1 cellular context compared by ENCODE assay signal in the genomic region with DNA sequence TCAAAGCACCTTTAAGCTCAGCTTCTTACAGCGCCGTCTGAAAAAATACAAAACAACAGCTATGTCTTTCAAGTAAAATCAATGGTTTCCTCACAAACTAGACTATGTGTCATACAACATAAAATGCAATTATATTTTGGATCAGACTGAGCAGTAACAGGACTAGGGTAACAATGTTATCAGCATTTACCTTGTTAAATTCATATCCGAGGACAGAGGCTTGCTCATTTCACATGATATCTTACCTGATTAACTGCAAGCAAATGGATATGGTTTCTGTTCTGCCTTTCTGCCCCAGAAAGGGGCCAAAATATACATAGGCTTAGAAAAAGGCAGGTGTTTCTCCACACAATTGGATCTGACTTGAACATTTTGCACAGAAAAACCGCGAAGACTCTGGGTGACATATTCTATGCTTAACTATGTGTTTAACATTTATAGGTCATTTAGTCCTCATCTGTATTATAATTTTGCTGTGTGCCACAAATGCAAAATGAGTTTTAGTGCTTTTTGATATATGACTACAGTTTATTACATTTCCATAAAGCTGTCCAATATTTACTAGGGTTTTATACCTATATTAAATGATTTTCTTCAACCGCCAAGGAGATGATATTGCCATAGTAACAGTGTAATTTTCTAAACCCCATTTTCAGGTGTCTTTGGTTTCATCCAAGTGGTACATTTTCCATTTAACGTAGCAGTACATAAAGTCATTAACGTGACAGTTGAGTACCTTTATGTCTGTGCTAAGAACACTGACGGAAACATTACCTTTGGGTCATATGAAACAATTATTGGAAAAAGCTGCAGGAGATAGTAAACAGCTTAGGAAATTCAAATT.
A peak's percentile ranks its signal among the peaks of the same experiment; 100 is the strongest.
TF ChIP-seq lines count a peak whose summit lies in the region.

No MANE protein-coding gene starts in this region.

TF ChIP-seq in SK-N-SH, 30 proteins besides CTCF, POLR2A, EP300 and RAD21:
- TF ChIP-seq RCOR1 (IDR thresholded peaks at IDR 0.05; ENCODE audit: low read length) (peak; percentile 50; the same call in 1 of the 2 replicates), EZH2phosphoT487 (IDR thresholded peaks at IDR 0.05; ENCODE audit: borderline replicate concordance, low read depth) (no peak), GATA2 (CRISPR knock-in tag; IDR thresholded peaks at IDR 0.05) (peak; percentile 68)
